Comparison of ENCODE assay signal across 8 cellular contexts in genomic region chr19:21586341-21587116, GRCh38.
DNase-seq lines count a peak whose midpoint lies in the region; ATAC-seq and TF ChIP-seq lines count a peak whose summit lies in the region.

No MANE protein-coding gene starts in this region.

- no peaks in the 10 kb centered on the region for H3K4me1 ChIP-seq in mucosa of stomach (ENCODE audit: control insufficient read depth, insufficient read depth, low read length)
- H3K4me1 ChIP-seq in upper lobe of right lung, result no peaks in the 10 kb centered on the region

- no peak overlapping the region for H3K27ac Mint-ChIP-seq in activated naive CD4-positive, alpha-beta T cell treated with anti-CD3 and anti-CD28 coated beads, Interleukin-2, amount 10 ng/mL, durations not matched to agents 7 days and 5 days

- intact Hi-C loops in upper lobe of right lung (cut with DNase I), result no loop called here

- peaks cover 4% of the 10 kb centered on the region for H3K9me3 Mint-ChIP-seq in activated naive CD4-positive, alpha-beta T cell treated with anti-CD3 and anti-CD28 coated beads, Interleukin-2, amount 10 ng/mL, durations not matched to agents 7 days and 5 days

- CTCF ChIA-PET in activated naive CD4-positive, alpha-beta T cell treated with anti-CD3 and anti-CD28 coated beads, Interleukin-2, amount 10 ng/mL, durations not matched to agents 7 days and 5 days (lab: Charles Lee), result no interaction called here

- peaks cover 8% of the 10 kb centered on the region for H3K27me3 ChIP-seq in mucosa of stomach (ENCODE audit: control insufficient read depth, insufficient read depth, low read length)
- peaks cover 8% of the 10 kb centered on the region for H3K27me3 ChIP-seq in upper lobe of right lung

- DNase-seq in activated naive CD4-positive, alpha-beta T cell treated with anti-CD3 and anti-CD28 coated beads, Interleukin-2, amount 10 ng/mL, durations not matched to agents 7 days and 5 days, result peak; percentile 43
- no peak for DNase-seq in activated naive CD4-positive, alpha-beta T cell treated with Interleukin-2 at 50 U/mL for 16 hours
- DNase-seq in ecto neural progenitor cell (ENCODE audit: low spot score) (peak; percentile 49), upper lobe of right lung (peak; percentile 70), NCI-H2029 treated with DMSO at 0.1 percent for 48 hours (lab: John Stamatoyannopoulos, UW) (no peak)

- H3K27me3 Mint-ChIP-seq in activated naive CD4-positive, alpha-beta T cell treated with anti-CD3 and anti-CD28 coated beads, Interleukin-2, amount 10 ng/mL, durations not matched to agents 7 days and 5 days, result peaks cover 22% of the 10 kb centered on the region

- H3K9me3 ChIP-seq in mucosa of stomach (ENCODE audit: control insufficient read depth, low read length), result no peaks in the 10 kb centered on the region
- H3K9me3 ChIP-seq in upper lobe of right lung, result no peaks in the 10 kb centered on the region

- peaks cover 9% of the 10 kb centered on the region for H3K4me1 Mint-ChIP-seq in activated naive CD4-positive, alpha-beta T cell treated with anti-CD3 and anti-CD28 coated beads, Interleukin-2, amount 10 ng/mL, durations not matched to agents 7 days and 5 days

- H3K27ac ChIP-seq in upper lobe of right lung, result peak overlapping the region; percentile 30

- ATAC-seq in upper lobe of right lung (peak; percentile 79), HG03342 (IDR thresholded peaks at IDR 0.05; ENCODE audit: unreplicated experiment) (no peak), HG02678 (IDR thresholded peaks at IDR 0.05; ENCODE audit: unreplicated experiment) (no peak)

- H3K36me3 ChIP-seq in mucosa of stomach (ENCODE audit: control insufficient read depth, insufficient read depth, low read length) (no peaks in the 10 kb centered on the region), upper lobe of right lung (no peaks in the 10 kb centered on the region)

- H3K9ac ChIP-seq in mucosa of stomach (ENCODE audit: low read length), result peak overlapping the region; percentile 64

- peak overlapping the region; percentile 62 for H3K4me3 Mint-ChIP-seq in activated naive CD4-positive, alpha-beta T cell treated with anti-CD3 and anti-CD28 coated beads, Interleukin-2, amount 10 ng/mL, durations not matched to agents 7 days and 5 days

- no peak for TF ChIP-seq CTCF in upper lobe of right lung (IDR thresholded peaks at IDR 0.05)

- peak overlapping the region; percentile 60 for H3K4me3 ChIP-seq in mucosa of stomach (ENCODE audit: low read length)
- H3K4me3 ChIP-seq in upper lobe of right lung, result peak overlapping the region; percentile 53

- H3K36me3 Mint-ChIP-seq in activated naive CD4-positive, alpha-beta T cell treated with anti-CD3 and anti-CD28 coated beads, Interleukin-2, amount 10 ng/mL, durations not matched to agents 7 days and 5 days, result no peaks in the 10 kb centered on the region

Comparison
In these comparisons a context has a peak if more than half of its experiments do, and no peak if none do; other contexts are left out.
1. DNase-seq: peak in activated naive CD4-positive, alpha-beta T cell treated with anti-CD3 and anti-CD28 coated beads, Interleukin-2, amount 10 ng/mL, durations not matched to agents 7 days and 5 days (single experiment), ecto neural progenitor cell (single experiment) and upper lobe of right lung (single experiment); none in activated naive CD4-positive, alpha-beta T cell treated with Interleukin-2 at 50 U/mL for 16 hours (single experiment) and NCI-H2029 treated with DMSO at 0.1 percent for 48 hours (single experiment).